In the genomic region with DNA sequence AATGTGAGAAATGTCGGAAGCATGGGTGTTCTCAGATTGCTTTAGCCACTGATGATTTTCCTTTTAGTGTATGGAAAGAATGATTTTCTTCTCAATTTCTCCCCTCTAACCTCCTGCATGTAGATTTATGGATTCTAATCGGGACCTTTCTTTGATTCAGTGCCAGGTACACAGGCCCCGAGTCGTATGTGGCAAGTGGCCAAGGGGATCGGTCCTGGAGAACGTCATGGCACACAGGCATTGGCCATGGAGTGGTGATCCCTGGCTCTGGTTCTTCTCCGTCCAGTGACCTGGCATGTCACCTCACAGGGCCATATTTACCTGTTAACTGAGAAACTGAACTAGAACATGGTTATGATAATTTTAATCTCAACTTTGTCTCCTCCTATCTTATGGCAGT, we compare ENCODE assay signal across 14 cellular contexts. TPM values are rescaled to one million over a fixed set of nuclear protein-coding genes. Genes with fewer than 3 reads are reported as not detected.
DNase-seq lines count a peak whose midpoint lies in the region; ATAC-seq and TF ChIP-seq lines count a peak whose summit lies in the region.
"Had no signal": no experiment of that assay in that cellular context is flagged by ENCODE, and none has a peak within 500 bp of the region (broad histone marks: within the 10 kb centered on the region; RNA-seq: fewer than 3 reads in every experiment).

No MANE protein-coding gene starts in this region.

- H3K36me3 ChIP-seq in right atrium auricular region (no peaks in the 10 kb centered on the region), transverse colon (no peaks in the 10 kb centered on the region)

- in situ Hi-C loops in transverse colon (cut with MboI; ENCODE audit: low pct_ligation_motif_present in 1 of 4, low pct_unique_long_range_greater_than_20kb in 1 of 4, low sequenced_read_pairs in 3 of 4): no loop called here

- H3K27ac ChIP-seq in right atrium auricular region (peak overlapping the region in 1 of 2 donors; percentile 36), transverse colon (peak overlapping the region; percentile 64 to 81 (median 70))

- TF ChIP-seq POLR2A in transverse colon (IDR thresholded peaks at IDR 0.05): no peak

- WGBS in transverse colon (ENCODE audit: low coverage in 1 of 2), 2 donors: 32 to 36% methylated on average over 4 to 7 of the region's 7 CpGs

- DNase-seq in Right ventricle myocardium inferior (ENCODE audit: missing footprints): peak; percentile 68
- DNase-seq in right atrium auricular region (ENCODE audit: low spot score): no peak
- DNase-seq in epithelial cell of esophagus (ENCODE audit: low read depth): peak; percentile 35
- DNase-seq in mucosa of gallbladder (ENCODE audit: low spot score): peak; percentile 66
- peak; percentile 72 for DNase-seq in transverse colon
- DNase-seq in DMS153 treated with DMSO at 0.1 percent for 48 hours (lab: John Stamatoyannopoulos, UW; ENCODE audit: unreplicated experiment): no peak
- DNase-seq in RPMI8226: no peak
- DNase-seq in putamen (ENCODE audit: low spot score): no peak
- DNase-seq: activated CD4-positive, alpha-beta T cell treated with anti-CD3 and anti-CD28 coated beads for 4 hours; activated T-cell treated with anti-CD3 and anti-CD28 coated beads, Interleukin-2, amount 50 U/mL, for 48 hours; effector memory CD4-positive, alpha-beta T cell; NCI-H226; stimulated activated CD4-positive, alpha-beta T cell treated with anti-CD3 and anti-CD28 coated beads, Interleukin-12 subunit alpha, Interleukin-12 subunit beta, amount 100 ng/mL, for 4 hours had no signal

- intact Hi-C loops in Right ventricle myocardium inferior (cut with DNase I) (loop anchor here (5.0 kb wide), 1 partner anchor 40 kb away; no protein-coding TSS in a partner anchor), transverse colon (cut with DNase I; ENCODE audit: low total_unique reads) (loop anchor here (10.0 kb wide), 1 partner anchor 53 kb away; no protein-coding TSS in a partner anchor)

- H3K4me1 ChIP-seq in right atrium auricular region (peaks cover 0 to 36% of the 10 kb centered on the region in 2 donors), transverse colon (peaks cover 22 to 64% (median 37%) of the 10 kb centered on the region in 4 donors)

- ATAC-seq in Right ventricle myocardium inferior: peak; percentile 48
- ATAC-seq: Panc1 had no signal

- no peak for TF ChIP-seq CTCF in right atrium auricular region (IDR thresholded peaks at IDR 0.05)
- TF ChIP-seq CTCF in epithelial cell of esophagus (IDR thresholded peaks at IDR 0.05; ENCODE audit: insufficient read depth, low read depth, low read length, missing control alignments): no peak
- no peak for TF ChIP-seq CTCF in transverse colon (IDR thresholded peaks at IDR 0.05)

- no peak for TF ChIP-seq EP300 in transverse colon (IDR thresholded peaks at IDR 0.05; ENCODE audit: low read depth)

- no peaks in the 10 kb centered on the region for H3K9me3 ChIP-seq in right atrium auricular region
- H3K9me3 ChIP-seq in transverse colon: no peaks in the 10 kb centered on the region

- H3K4me3 ChIP-seq in right atrium auricular region (no peak overlapping the region), epithelial cell of esophagus (ENCODE audit: low read length) (no peak overlapping the region), transverse colon (no peak overlapping the region)

- no peaks in the 10 kb centered on the region for H3K27me3 ChIP-seq in right atrium auricular region
- no peaks in the 10 kb centered on the region for H3K27me3 ChIP-seq in transverse colon

RNA-seq across cellular contexts. Expression of a gene that starts 58.1 kb away (rescaled TPM):
- 15.2 TPM for total RNA-seq in Right ventricle myocardium inferior
- 1 to 10 TPM; 6.7 TPM for total RNA-seq in right atrium auricular region
- 54.5 TPM for total RNA-seq in mucosa of gallbladder
- 10 to 100 TPM; 19.9 to 47.9 (median 41.0) TPM for total RNA-seq in transverse colon

Comparison
In these comparisons a context has a peak if more than half of its experiments do, and no peak if none do; other contexts are left out.
1. DNase-seq: peak in Right ventricle myocardium inferior (single experiment), epithelial cell of esophagus (single experiment), mucosa of gallbladder (single experiment) and transverse colon (single experiment); none in right atrium auricular region (single experiment), DMS153 treated with DMSO at 0.1 percent for 48 hours (single experiment), RPMI8226 (single experiment) and putamen (single experiment).